Comparison of ENCODE assay signal across 9 cellular contexts in genomic region chr6:38997128-38997761, GRCh38. TPM values are rescaled to one million over a fixed set of nuclear protein-coding genes. Genes with fewer than 3 reads are reported as not detected.
A peak's percentile ranks its signal among the peaks of the same experiment; 100 is the strongest.
DNase-seq lines count a peak whose midpoint lies in the region; ATAC-seq, FAIRE-seq and TF ChIP-seq lines count a peak whose summit lies in the region.
"Had no signal": no experiment of that assay in that cellular context is flagged by ENCODE, and none has a peak within 500 bp of the region (broad histone marks: within the 10 kb centered on the region; RNA-seq: fewer than 3 reads in every experiment).

No MANE protein-coding gene starts in this region.

- ATAC-seq in GM19452 (IDR thresholded peaks at IDR 0.05; ENCODE audit: unreplicated experiment) (no peak), HG02852 (IDR thresholded peaks at IDR 0.05; ENCODE audit: unreplicated experiment) (no peak)
- ATAC-seq: stimulated activated effector memory CD8-positive, alpha-beta T cell treated with anti-CD3 and anti-CD28 coated beads, Interleukin-12 subunit alpha, Interleukin-12 subunit beta, amount 100 ng/mL, for 72 hours had no signal

- no peaks in the 10 kb centered on the region for H3K9me3 ChIP-seq in kidney (ENCODE audit: control insufficient read depth in 1 of 2, low read length in 2 of 2)

- intact Hi-C loops in kidney (cut with DNase I): no loop called here

- H3K27me3 Mint-ChIP-seq in activated naive CD4-positive, alpha-beta T cell treated with anti-CD3 and anti-CD28 coated beads, Interleukin-2, amount 10 ng/mL, durations not matched to agents 7 days and 5 days: peaks cover 32% of the 10 kb centered on the region

- DNase-seq in activated CD4-positive, alpha-beta T cell treated with anti-CD3 and anti-CD28 coated beads for 24 hours (ENCODE audit: low read depth in 2 of 2): peak; percentile 11 to 22
- DNase-seq in activated CD4-positive, alpha-beta T cell treated with anti-CD3 and anti-CD28 coated beads for 1 hour: no peak
- DNase-seq in NCI-H774 (lab: John Stamatoyannopoulos, UW) (peak; percentile 2), kidney (no peak)
- peak; percentile 48 for DNase-seq in activated naive CD4-positive, alpha-beta T cell treated with anti-CD3 and anti-CD28 coated beads, Interleukin-2, amount 10 ng/mL, durations not matched to agents 7 days and 5 days
- DNase-seq in central memory CD4-positive, alpha-beta T cell: no peak

- TF ChIP-seq CTCF in kidney (IDR thresholded peaks at IDR 0.05; ENCODE audit: borderline replicate concordance, extremely low read depth, insufficient read depth): peak; percentile 37

- no peak overlapping the region for H3K27ac Mint-ChIP-seq in activated naive CD4-positive, alpha-beta T cell treated with anti-CD3 and anti-CD28 coated beads, Interleukin-2, amount 10 ng/mL, durations not matched to agents 7 days and 5 days
- H3K27ac Mint-ChIP-seq: stimulated activated effector memory CD8-positive, alpha-beta T cell treated with anti-CD3 and anti-CD28 coated beads, Interleukin-12 subunit alpha, Interleukin-12 subunit beta, amount 100 ng/mL, for 72 hours had no signal

- no peak for FAIRE-seq in kidney (lab: Jason Lieb, UNC)

- no peak overlapping the region for H3K9ac ChIP-seq in kidney (ENCODE audit: low read length in 2 of 2)

- H3K4me1 Mint-ChIP-seq in activated naive CD4-positive, alpha-beta T cell treated with anti-CD3 and anti-CD28 coated beads, Interleukin-2, amount 10 ng/mL, durations not matched to agents 7 days and 5 days: no peaks in the 10 kb centered on the region
- H3K4me1 Mint-ChIP-seq: stimulated activated effector memory CD8-positive, alpha-beta T cell treated with anti-CD3 and anti-CD28 coated beads, Interleukin-12 subunit alpha, Interleukin-12 subunit beta, amount 100 ng/mL, for 72 hours had no signal

- no peak overlapping the region for H3K4me3 Mint-ChIP-seq in activated naive CD4-positive, alpha-beta T cell treated with anti-CD3 and anti-CD28 coated beads, Interleukin-2, amount 10 ng/mL, durations not matched to agents 7 days and 5 days
- H3K4me3 Mint-ChIP-seq: stimulated activated effector memory CD8-positive, alpha-beta T cell treated with anti-CD3 and anti-CD28 coated beads, Interleukin-12 subunit alpha, Interleukin-12 subunit beta, amount 100 ng/mL, for 72 hours had no signal

- no peaks in the 10 kb centered on the region for H3K4me1 ChIP-seq in kidney (ENCODE audit: control insufficient read depth in 1 of 2, insufficient read depth in 1 of 2, low read depth in 1 of 2, low read length in 2 of 2)

- H3K36me3 ChIP-seq in kidney (ENCODE audit: control insufficient read depth in 1 of 2, insufficient read depth in 2 of 2, low read length in 2 of 2): no peaks in the 10 kb centered on the region

- no peaks in the 10 kb centered on the region for H3K36me3 Mint-ChIP-seq in activated naive CD4-positive, alpha-beta T cell treated with anti-CD3 and anti-CD28 coated beads, Interleukin-2, amount 10 ng/mL, durations not matched to agents 7 days and 5 days
- H3K36me3 Mint-ChIP-seq: stimulated activated effector memory CD8-positive, alpha-beta T cell treated with anti-CD3 and anti-CD28 coated beads, Interleukin-12 subunit alpha, Interleukin-12 subunit beta, amount 100 ng/mL, for 72 hours had no signal

- no peaks in the 10 kb centered on the region for H3K9me3 Mint-ChIP-seq in activated naive CD4-positive, alpha-beta T cell treated with anti-CD3 and anti-CD28 coated beads, Interleukin-2, amount 10 ng/mL, durations not matched to agents 7 days and 5 days
- H3K9me3 Mint-ChIP-seq: stimulated activated effector memory CD8-positive, alpha-beta T cell treated with anti-CD3 and anti-CD28 coated beads, Interleukin-12 subunit alpha, Interleukin-12 subunit beta, amount 100 ng/mL, for 72 hours had no signal

- CTCF ChIA-PET in activated naive CD4-positive, alpha-beta T cell treated with anti-CD3 and anti-CD28 coated beads, Interleukin-2, amount 10 ng/mL, durations not matched to agents 7 days and 5 days (lab: Charles Lee): interaction anchor here (0.9 to 3.9 kb wide), 13 partner anchors 24 to 313 kb away, joined by 3 to 22 read pairs (median 7); no protein-coding TSS in a partner anchor

- no peak overlapping the region for H3K4me3 ChIP-seq in kidney (ENCODE audit: low read length in 2 of 2)

- H3K27ac ChIP-seq in kidney (ENCODE audit: low read depth in 2 of 2, low read length in 2 of 2): no peak overlapping the region

RNA-seq across cellular contexts. Expression of gene GLP1R, which starts 51.3 kb away (rescaled TPM):
- total RNA-seq in kidney: 0.22 TPM
- polyA plus RNA-seq in kidney (ENCODE audit: insufficient read depth, low read depth, low replicate concordance): 0.13 TPM

Comparison
In these comparisons a context has a peak if more than half of its experiments do, and no peak if none do; other contexts are left out.
1. DNase-seq: peak in activated CD4-positive, alpha-beta T cell treated with anti-CD3 and anti-CD28 coated beads for 24 hours (2 of 2), NCI-H774 (single experiment) and activated naive CD4-positive, alpha-beta T cell treated with anti-CD3 and anti-CD28 coated beads, Interleukin-2, amount 10 ng/mL, durations not matched to agents 7 days and 5 days (single experiment); none in activated CD4-positive, alpha-beta T cell treated with anti-CD3 and anti-CD28 coated beads for 1 hour (single experiment), kidney (single experiment) and central memory CD4-positive, alpha-beta T cell (single experiment).